In the genomic region with DNA sequence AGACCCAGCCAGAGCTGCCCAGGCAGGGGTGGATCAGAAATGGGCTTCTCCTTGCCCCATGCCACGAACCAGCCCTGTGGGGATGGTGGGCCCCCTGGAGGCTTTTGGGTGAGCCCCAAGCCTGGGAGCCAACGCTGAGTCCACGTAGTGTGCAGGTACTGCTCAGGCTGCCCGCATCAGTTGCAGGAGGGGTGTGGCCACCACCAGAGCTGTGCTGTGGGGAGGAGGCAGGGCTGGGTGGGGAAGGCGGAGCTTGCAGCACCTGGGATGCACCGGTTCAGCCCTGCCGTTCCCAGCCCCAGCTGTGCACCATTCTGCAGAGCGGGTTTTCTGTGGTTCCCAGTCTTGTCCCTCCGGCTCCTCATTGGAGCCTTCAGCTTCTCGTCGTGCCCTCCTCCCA, we compare ENCODE assay signal across 17 cellular contexts. TPM values are rescaled to one million over a fixed set of nuclear protein-coding genes. Genes with fewer than 3 reads are reported as not detected.
A peak's percentile ranks its signal among the peaks of the same experiment; 100 is the strongest.
DNase-seq lines count a peak whose midpoint lies in the region; ATAC-seq and TF ChIP-seq lines count a peak whose summit lies in the region.
"Had no signal": no experiment of that assay in that cellular context is flagged by ENCODE, and none has a peak within 500 bp of the region (broad histone marks: within the 10 kb centered on the region; RNA-seq: fewer than 3 reads in every experiment).

No MANE protein-coding gene starts in this region.

- H3K36me3 Mint-ChIP-seq in CD8-positive, alpha-beta T cell = peaks cover 70% of the 10 kb centered on the region

- H4K20me1 ChIP-seq in HCT116 (ENCODE audit: insufficient read depth) = no peaks in the 10 kb centered on the region
- H4K20me1 ChIP-seq in PC-3 (ENCODE audit: low read length) = no peaks in the 10 kb centered on the region

- ATAC-seq in CD8-positive, alpha-beta T cell = peak; percentile 40
- ATAC-seq in HCT116 (peak; percentile 90), PC-3 (peak; percentile 45), GM21717 (IDR thresholded peaks at IDR 0.05; ENCODE audit: unreplicated experiment) (no peak), GM18520 (IDR thresholded peaks at IDR 0.05; ENCODE audit: unreplicated experiment) (no peak), HG02571 (IDR thresholded peaks at IDR 0.05; ENCODE audit: unreplicated experiment) (no peak)
- ATAC-seq: lower lobe of right lung; stimulated activated effector memory CD8-positive, alpha-beta T cell treated with anti-CD3 and anti-CD28 coated beads, Interleukin-12 subunit alpha, Interleukin-12 subunit beta, amount 100 ng/mL, for 72 hours had no signal

- BruUV-seq in HCT116 (replicated peaks; lab: Mats Ljungman, UMichigan) (no TSS peak), PC-3 (replicated peaks; lab: Mats Ljungman, UMichigan) (no TSS peak)

- intact Hi-C loops in CD8-positive, alpha-beta T cell (cut with DNase I, micrococcal nuclease) = no loop called here
- intact Hi-C loops in HCT116 (cut with micrococcal nuclease) = no loop called here
- intact Hi-C loops in PC-3 (cut with micrococcal nuclease) = no loop called here

- H3K4me3 ChIP-seq in CD8-positive, alpha-beta T cell (ENCODE audit: low read depth, low read length) = no peak overlapping the region
- H3K4me3 ChIP-seq in HCT116 (replicated peaks in 1 of 2; ENCODE audit: low read depth in 1 of 2, low read length in 2 of 2) (no peak overlapping the region), PC-3 (ENCODE audit: low read length) (no peak overlapping the region)
- H3K4me3 ChIP-seq: lower lobe of right lung, pancreas had no signal

- no peaks in the 10 kb centered on the region for H3K27me3 ChIP-seq in CD8-positive, alpha-beta T cell (ENCODE audit: insufficient read depth, low read length)
- H3K27me3 ChIP-seq in HCT116 (ENCODE audit: insufficient read depth, low read length) (no peaks in the 10 kb centered on the region), PC-3 (ENCODE audit: low read length) (no peaks in the 10 kb centered on the region)
- H3K27me3 ChIP-seq: pancreas had no signal

- H3K4me1 Mint-ChIP-seq in CD8-positive, alpha-beta T cell (ENCODE audit: low read depth) = no peaks in the 10 kb centered on the region
- H3K4me1 Mint-ChIP-seq: CD14-positive monocyte; stimulated activated effector memory CD8-positive, alpha-beta T cell treated with anti-CD3 and anti-CD28 coated beads, Interleukin-12 subunit alpha, Interleukin-12 subunit beta, amount 100 ng/mL, for 72 hours had no signal

- H3K9ac ChIP-seq in HCT116 (ENCODE audit: low read length) (no peak overlapping the region), PC-3 (ENCODE audit: low read length) (no peak overlapping the region)

- H3K27ac Mint-ChIP-seq in CD8-positive, alpha-beta T cell = no peak overlapping the region
- H3K27ac Mint-ChIP-seq: activated naive CD8-positive, alpha-beta T cell treated with anti-CD3 and anti-CD28 coated beads, Interleukin-2, amount 10 ng/mL, durations not matched to agents 7 days and 5 days; stimulated activated effector memory CD8-positive, alpha-beta T cell treated with anti-CD3 and anti-CD28 coated beads, Interleukin-12 subunit alpha, Interleukin-12 subunit beta, amount 100 ng/mL, for 72 hours had no signal

- H3K27me3 Mint-ChIP-seq in CD8-positive, alpha-beta T cell (ENCODE audit: low read depth) = no peaks in the 10 kb centered on the region
- H3K27me3 Mint-ChIP-seq: activated naive CD8-positive, alpha-beta T cell treated with anti-CD3 and anti-CD28 coated beads, Interleukin-2, amount 10 ng/mL, durations not matched to agents 7 days and 5 days had no signal

- no peak for TF ChIP-seq POLR2A in HCT116 (IDR thresholded peaks at IDR 0.05; ENCODE audit: borderline replicate concordance, extremely low read depth, insufficient read depth, insufficient read length)

- H3K27ac ChIP-seq in CD8-positive, alpha-beta T cell (ENCODE audit: low read depth, low read length) = no peak overlapping the region
- no peak overlapping the region for H3K27ac ChIP-seq in HCT116 (ENCODE audit: low read depth, low read length)
- H3K27ac ChIP-seq in PC-3 (ENCODE audit: low read length) = no peak overlapping the region
- H3K27ac ChIP-seq: lower lobe of right lung, pancreas had no signal

- TF ChIP-seq RAD21 in HCT116 (IDR thresholded peaks at IDR 0.05; ENCODE audit: low read depth) = no peak

- H3K36me3 ChIP-seq in CD8-positive, alpha-beta T cell (ENCODE audit: insufficient read depth, low read length) = peaks cover 54% of the 10 kb centered on the region
- H3K36me3 ChIP-seq in HCT116 (ENCODE audit: control insufficient read depth in 1 of 2, insufficient read depth in 2 of 2, low read length in 2 of 2) (peaks cover 13 to 31% of the 10 kb centered on the region in 2 experiments), PC-3 (ENCODE audit: low read depth, low read length) (peaks cover 31% of the 10 kb centered on the region)

- no peaks in the 10 kb centered on the region for H3K9me3 ChIP-seq in CD8-positive, alpha-beta T cell (ENCODE audit: low read length)
- H3K9me3 ChIP-seq in HCT116 (ENCODE audit: control insufficient read depth in 1 of 2, insufficient read depth in 1 of 2, low read depth in 1 of 2, low read length in 2 of 2) (no peaks in the 10 kb centered on the region), PC-3 (ENCODE audit: low read length) (no peaks in the 10 kb centered on the region)
- H3K9me3 ChIP-seq: lower lobe of right lung, pancreas had no signal

- RAD21 ChIA-PET in HCT116 (lab: Charles Lee; ENCODE audit: low non-redundant PET in 1 of 2, low total read pairs in 2 of 2, uncharacterized antibody in 2 of 2, unreplicated experiment in 2 of 2) = no interaction called here

- H3K9me2 ChIP-seq in HCT116 (ENCODE audit: insufficient read depth) (no peaks in the 10 kb centered on the region), PC-3 (replicated peaks; ENCODE audit: low read length) (no peaks in the 10 kb centered on the region)

- H2AFZ ChIP-seq in HCT116 (ENCODE audit: low read depth, low read length, poor library complexity, severe bottlenecking) (no peak overlapping the region), PC-3 (ENCODE audit: low read length) (no peak overlapping the region)

- H3K4me1 ChIP-seq in CD8-positive, alpha-beta T cell (ENCODE audit: insufficient read depth, low read length) = no peaks in the 10 kb centered on the region
- H3K4me1 ChIP-seq in HCT116 (ENCODE audit: control insufficient read depth in 1 of 2, insufficient read depth in 2 of 2, low read length in 2 of 2) = no peaks in the 10 kb centered on the region
- H3K4me1 ChIP-seq in PC-3 (ENCODE audit: insufficient read depth, low read length) = no peaks in the 10 kb centered on the region
- H3K4me1 ChIP-seq: lower lobe of right lung, pancreas had no signal

- H3K79me2 ChIP-seq in HCT116 (ENCODE audit: insufficient read depth, low read length) (no peaks in the 10 kb centered on the region), PC-3 (ENCODE audit: low read length) (no peaks in the 10 kb centered on the region)

- CTCF ChIA-PET in CD8-positive, alpha-beta T cell (lab: Charles Lee) = interaction anchor here (0.6 to 1.6 kb wide), 5 partner anchors 8 to 83 kb away, joined by 3 to 5 read pairs (median 3); no protein-coding TSS in a partner anchor
- CTCF ChIA-PET in HCT116 (lab: Charles Lee) (no interaction called here), PC-3 (lab: Charles Lee) (no interaction called here)

- DNase-seq in CD8-positive, alpha-beta T cell = no peak
- no peak for DNase-seq in HCT116 (ENCODE audit: low read depth, low spot score)
- no peak for DNase-seq in PC-3
- DNase-seq in iPS-NIHi7 (ENCODE audit: extremely low spot score) = peak; percentile 82
- no peak for DNase-seq in superior temporal gyrus (ENCODE audit: extremely low spot score)
- DNase-seq: activated naive CD8-positive, alpha-beta T cell treated with anti-CD3 and anti-CD28 coated beads, Interleukin-2, amount 10 ng/mL, durations not matched to agents 7 days and 5 days; GOT3; KG1; lower lobe of right lung; NCI-H226; pancreas had no signal

- no peaks in the 10 kb centered on the region for H3F3A ChIP-seq in PC-3 (ENCODE audit: low read length, unreplicated experiment)

- no peaks in the 10 kb centered on the region for H3K9me3 Mint-ChIP-seq in CD8-positive, alpha-beta T cell
- H3K9me3 Mint-ChIP-seq: activated naive CD8-positive, alpha-beta T cell treated with anti-CD3 and anti-CD28 coated beads, Interleukin-2, amount 10 ng/mL, durations not matched to agents 7 days and 5 days; stimulated activated effector memory CD8-positive, alpha-beta T cell treated with anti-CD3 and anti-CD28 coated beads, Interleukin-12 subunit alpha, Interleukin-12 subunit beta, amount 100 ng/mL, for 72 hours had no signal

- H3K4me2 ChIP-seq in HCT116 (ENCODE audit: low read length) = no peak overlapping the region
- H3K4me2 ChIP-seq in PC-3 (ENCODE audit: low read length) = no peak overlapping the region

- no peak for TF ChIP-seq CTCF in CD8-positive, alpha-beta T cell (IDR thresholded peaks at IDR 0.05)
- TF ChIP-seq CTCF in HCT116 (IDR thresholded peaks at IDR 0.05 in 2 of 3, conservative IDR thresholded peaks at IDR 0.05 in 1 of 3; ENCODE audit: borderline replicate concordance in 1 of 3, insufficient read depth in 1 of 3, low read depth in 2 of 3, low read length in 2 of 3) (no peak), PC-3 (conservative IDR thresholded peaks at IDR 0.05; ENCODE audit: low read depth, low read length) (no peak; the same call in 1 of the 2 replicates)

- POLR2A ChIA-PET in CD8-positive, alpha-beta T cell (lab: Charles Lee) = no interaction called here
- POLR2A ChIA-PET in HCT116 (lab: Charles Lee) = no interaction called here
- POLR2A ChIA-PET in PC-3 (lab: Charles Lee; ENCODE audit: unreplicated experiment) = no interaction called here

- no peak overlapping the region for H3K4me3 Mint-ChIP-seq in CD8-positive, alpha-beta T cell
- H3K4me3 Mint-ChIP-seq: activated naive CD8-positive, alpha-beta T cell treated with anti-CD3 and anti-CD28 coated beads, Interleukin-2, amount 10 ng/mL, durations not matched to agents 7 days and 5 days; CD14-positive monocyte; stimulated activated effector memory CD8-positive, alpha-beta T cell treated with anti-CD3 and anti-CD28 coated beads, Interleukin-12 subunit alpha, Interleukin-12 subunit beta, amount 100 ng/mL, for 72 hours had no signal

TF ChIP-seq in HCT116, 20 proteins besides CTCF, POLR2A, EP300 and RAD21 (continues in another document):
- TF ChIP-seq SP1 (IDR thresholded peaks at IDR 0.05; ENCODE audit: low read depth) (no peak), JUND (IDR thresholded peaks at IDR 0.05) (no peak), ELF1 (IDR thresholded peaks at IDR 0.05; ENCODE audit: borderline replicate concordance, low read depth) (no peak), CBX3 (IDR thresholded peaks at IDR 0.05; ENCODE audit: low read depth) (no peak)

RNA-seq across cellular contexts. Expression of a gene that starts 36.3 kb away (rescaled TPM):
- not detected for total RNA-seq in CD8-positive, alpha-beta T cell
- total RNA-seq in HCT116 (2021; ENCODE audit: unreplicated experiment) = not detected
- polyA plus RNA-seq in HCT116 (2012) = not detected in 2 replicates
- total RNA-seq in PC-3 (2014; rRNA removed) = not detected in 2 replicates
- total RNA-seq: activated naive CD8-positive, alpha-beta T cell treated with anti-CD3 and anti-CD28 coated beads, Interleukin-2, amount 10 ng/mL, durations not matched to agents 7 days and 5 days; glomerular endothelial cell; lower lobe of right lung; pancreas had no signal
- polyA plus RNA-seq: CD14-positive monocyte, pancreas had no signal

RNA-seq across cellular contexts. Expression of a gene that starts 45.2 kb away (rescaled TPM):
- under 1 TPM; 0.38 to 0.39 TPM for total RNA-seq in CD8-positive, alpha-beta T cell
- total RNA-seq in HCT116 (2021; ENCODE audit: unreplicated experiment) = not detected
- not detected in 2 replicates for polyA plus RNA-seq in HCT116 (2012)
- total RNA-seq in PC-3 (2014; rRNA removed) = 0.66 TPM in 1 of 2 replicates, not detected in the other
- polyA plus RNA-seq: CD14-positive monocyte had no signal

RNA-seq across cellular contexts. Expression of a gene that starts 59.1 kb away (rescaled TPM):
- 100 to 1,000 TPM; 117 to 132 TPM for total RNA-seq in CD8-positive, alpha-beta T cell
- total RNA-seq in HCT116 (2021; ENCODE audit: unreplicated experiment) (46.3 TPM), PC-3 (2014; rRNA removed) (16.7 and 21.8 TPM in 2 replicates)
- polyA plus RNA-seq in HCT116 (2012) = 26.2 and 26.3 TPM in 2 replicates

Comparison
In these comparisons a context has a peak if more than half of its experiments do, and no peak if none do; other contexts are left out.
1. ATAC-seq: peak in CD8-positive, alpha-beta T cell (single experiment), HCT116 (single experiment) and PC-3 (single experiment); none in GM21717 (single experiment), GM18520 (single experiment) and HG02571 (single experiment).